ENCODE assay signal across 16 cellular contexts in genomic region chr2:127139766-127140165, GRCh38.
"Had no signal": no experiment of that assay in that cellular context is flagged by ENCODE, and none has a peak within 500 bp of the region (broad histone marks: within the 10 kb centered on the region; RNA-seq: fewer than 3 reads in every experiment).

No MANE protein-coding gene starts in this region.

- H3K27ac Mint-ChIP-seq: activated CD8-positive, alpha-beta T cell treated with anti-CD3 and anti-CD28 coated beads, Interleukin-2, amount 10 ng/mL, durations not matched to agents 7 days and 5 days; effector memory CD8-positive, alpha-beta T cell; mesothelial cell of epicardium had no signal

- H3K4me3 Mint-ChIP-seq: activated CD8-positive, alpha-beta T cell treated with anti-CD3 and anti-CD28 coated beads, Interleukin-2, amount 10 ng/mL, durations not matched to agents 7 days and 5 days; effector memory CD8-positive, alpha-beta T cell; mesothelial cell of epicardium had no signal

- H3K27ac ChIP-seq: parathyroid adenoma, tibial artery, uterus, WERI-Rb-1 had no signal

- H3K9me3 Mint-ChIP-seq: effector memory CD8-positive, alpha-beta T cell had no signal

- ATAC-seq: activated CD8-positive, alpha-beta T cell treated with anti-CD3 and anti-CD28 coated beads, Interleukin-2, amount 10 ng/mL, durations not matched to agents 7 days and 5 days; effector memory CD8-positive, alpha-beta T cell had no signal

- DNase-seq: activated CD4-positive, alpha-beta T cell treated with anti-CD3 and anti-CD28 coated beads for 4 hours; activated CD8-positive, alpha-beta memory T cell treated with anti-CD3 and anti-CD28 coated beads, Interleukin-2, amount 50 U/mL, for 48 hours; activated CD8-positive, alpha-beta T cell treated with anti-CD3 and anti-CD28 coated beads, Interleukin-2, amount 10 ng/mL, durations not matched to agents 7 days and 5 days; activated naive CD4-positive, alpha-beta T cell; central memory CD4-positive, alpha-beta T cell; effector memory CD8-positive, alpha-beta T cell; foreskin fibroblast; retina; stimulated activated CD4-positive, alpha-beta T cell treated with anti-CD3 and anti-CD28 coated beads, Interleukin-15, amount 100 ng/mL, for 24 hours; stimulated activated CD4-positive, alpha-beta T cell treated with anti-CD3 and anti-CD28 coated beads, Interleukin-4, amount 100 ng/mL, for 4 hours; T-helper 1 cell; tibial artery; uterus; WERI-Rb-1 had no signal
